Comparison of ENCODE assay signal across 11 cellular contexts in genomic region chr5:1537166-1538154, GRCh38. TPM values are rescaled to one million over a fixed set of nuclear protein-coding genes. Genes with fewer than 3 reads are reported as not detected.
DNase-seq lines count a peak whose midpoint lies in the region; ATAC-seq and TF ChIP-seq lines count a peak whose summit lies in the region.
"Had no signal": no experiment of that assay in that cellular context is flagged by ENCODE, and none has a peak within 500 bp of the region (broad histone marks: within the 10 kb centered on the region; RNA-seq: fewer than 3 reads in every experiment).

No MANE protein-coding gene starts in this region.

- no peak for DNase-seq in activated CD4-positive, alpha-beta T cell treated with anti-CD3 and anti-CD28 coated beads, Interleukin-2, amount 10 ng/mL, durations not matched to agents 24 days and 14 days
- DNase-seq in activated CD4-positive, alpha-beta T cell treated with anti-CD3 and anti-CD28 coated beads for 1 hour, result no peak
- DNase-seq in immature natural killer cell, result peak; percentile 51 to 63 (median 51)
- DNase-seq in left colon, result no peak
- no peak for DNase-seq in stimulated activated CD4-positive, alpha-beta T cell treated with anti-CD3 and anti-CD28 coated beads, Interleukin-2, amount 100 ng/mL, for 48 hours
- DNase-seq: activated CD4-positive, alpha-beta T cell treated with anti-CD3 and anti-CD28 coated beads, Interleukin-2, amount 50 U/mL, for 1 hour had no signal

- H3K27me3 Mint-ChIP-seq in activated CD4-positive, alpha-beta T cell treated with anti-CD3 and anti-CD28 coated beads, Interleukin-2, amount 10 ng/mL, durations not matched to agents 24 days and 14 days, result peaks cover 21% of the 10 kb centered on the region
- peaks cover 6 to 14% (median 13%) of the 10 kb centered on the region in 3 donors for H3K27me3 Mint-ChIP-seq in immature natural killer cell (ENCODE audit: low read depth in 3 of 3)

- H3K9me3 ChIP-seq in stomach smooth muscle (ENCODE audit: control insufficient read depth in 2 of 2, low read length in 2 of 2), result no peaks in the 10 kb centered on the region
- H3K9me3 ChIP-seq: thyroid gland had no signal

- no peaks in the 10 kb centered on the region for H3K4me1 ChIP-seq in stomach smooth muscle (ENCODE audit: control insufficient read depth, insufficient read depth, low read length)

- intact Hi-C loops in activated CD4-positive, alpha-beta T cell treated with anti-CD3 and anti-CD28 coated beads, Interleukin-2, amount 10 ng/mL, durations not matched to agents 24 days and 14 days (cut with micrococcal nuclease), result loop anchor here (2.0 to 10.0 kb wide), 4 partner anchors 57 to 433 kb away; no protein-coding TSS in a partner anchor
- intact Hi-C loops in left colon (cut with DNase I, micrococcal nuclease), result no loop called here

- no peak for ATAC-seq in left colon
- ATAC-seq in HG03571 (IDR thresholded peaks at IDR 0.05; ENCODE audit: unreplicated experiment), result no peak

- H3K36me3 Mint-ChIP-seq in activated CD4-positive, alpha-beta T cell treated with anti-CD3 and anti-CD28 coated beads, Interleukin-2, amount 10 ng/mL, durations not matched to agents 24 days and 14 days (ENCODE audit: low read depth), result no peaks in the 10 kb centered on the region
- H3K36me3 Mint-ChIP-seq in immature natural killer cell, result no peaks in the 10 kb centered on the region

- H3K36me3 ChIP-seq in stomach smooth muscle (ENCODE audit: control insufficient read depth in 2 of 2, insufficient read depth in 2 of 2, low read length in 2 of 2), result no peaks in the 10 kb centered on the region
- H3K36me3 ChIP-seq: thyroid gland had no signal

- peaks cover 8% of the 10 kb centered on the region for H3K9me3 Mint-ChIP-seq in activated CD4-positive, alpha-beta T cell treated with anti-CD3 and anti-CD28 coated beads, Interleukin-2, amount 10 ng/mL, durations not matched to agents 24 days and 14 days
- H3K9me3 Mint-ChIP-seq in immature natural killer cell, result no peaks in the 10 kb centered on the region

- peak overlapping the region in 1 of 2 donors; percentile 16 for H3K9ac ChIP-seq in stomach smooth muscle (ENCODE audit: low read length in 2 of 2)

- H3K4me3 ChIP-seq in WI38 (ENCODE audit: low read depth, low read length), result peak overlapping the region; percentile 45
- H3K4me3 ChIP-seq in stomach smooth muscle (ENCODE audit: low read length in 2 of 2), result peak overlapping the region; percentile 36 to 58
- H3K4me3 ChIP-seq: smooth muscle cell had no signal

- TF ChIP-seq CTCF in WI38 (IDR thresholded peaks at IDR 0.05; ENCODE audit: low read depth, low read length), result no peak

- no peak overlapping the region for H3K27ac ChIP-seq in stomach smooth muscle (ENCODE audit: low read length)
- H3K27ac ChIP-seq: thyroid gland had no signal

- peaks cover 0 to 3% of the 10 kb centered on the region in 2 donors for H3K27me3 ChIP-seq in stomach smooth muscle (ENCODE audit: control insufficient read depth in 1 of 2, insufficient read depth in 2 of 2, low read length in 2 of 2)
- H3K27me3 ChIP-seq: thyroid gland had no signal

- H3K4me3 Mint-ChIP-seq in activated CD4-positive, alpha-beta T cell treated with anti-CD3 and anti-CD28 coated beads, Interleukin-2, amount 10 ng/mL, durations not matched to agents 24 days and 14 days, result peak overlapping the region; percentile 83
- peak overlapping the region; percentile 74 to 89 (median 81) for H3K4me3 Mint-ChIP-seq in immature natural killer cell

- H3K4me1 Mint-ChIP-seq in activated CD4-positive, alpha-beta T cell treated with anti-CD3 and anti-CD28 coated beads, Interleukin-2, amount 10 ng/mL, durations not matched to agents 24 days and 14 days, result peaks cover 17% of the 10 kb centered on the region
- peaks cover 36 to 39% of the 10 kb centered on the region in 2 donors for H3K4me1 Mint-ChIP-seq in immature natural killer cell

- H3K27ac Mint-ChIP-seq in activated CD4-positive, alpha-beta T cell treated with anti-CD3 and anti-CD28 coated beads, Interleukin-2, amount 10 ng/mL, durations not matched to agents 24 days and 14 days, result peak overlapping the region; percentile 71
- H3K27ac Mint-ChIP-seq in immature natural killer cell, result peak overlapping the region; percentile 95 to 99 (median 96)

RNA-seq across cellular contexts. Expression of gene LPCAT1, which starts 13.7 kb away (rescaled TPM):
- 93.2 and 95.6 TPM in 2 replicates for total RNA-seq in activated CD4-positive, alpha-beta T cell treated with anti-CD3 and anti-CD28 coated beads, Interleukin-2, amount 10 ng/mL, durations not matched to agents 24 days and 14 days
- 100 to 1,000 TPM; 107 to 255 (median 144) TPM for polyA plus RNA-seq in immature natural killer cell
- 10 to 100 TPM; 13.8 to 16.7 TPM for total RNA-seq in left colon

Comparison
In these comparisons a context has a peak if more than half of its experiments do, and no peak if none do; other contexts are left out.
1. DNase-seq: peak in immature natural killer cell (3 of 3); none in activated CD4-positive, alpha-beta T cell treated with anti-CD3 and anti-CD28 coated beads, Interleukin-2, amount 10 ng/mL, durations not matched to agents 24 days and 14 days (single experiment), activated CD4-positive, alpha-beta T cell treated with anti-CD3 and anti-CD28 coated beads for 1 hour (single experiment), left colon (0 of 2) and stimulated activated CD4-positive, alpha-beta T cell treated with anti-CD3 and anti-CD28 coated beads, Interleukin-2, amount 100 ng/mL, for 48 hours (0 of 2).